1 cellular context compared by ENCODE assay signal in genomic region chr7:157009778-157010587, GRCh38.
TF ChIP-seq lines count a peak whose summit lies in the region.

No MANE protein-coding gene starts in this region.

TF ChIP-seq in HEK293, 187 proteins besides CTCF, POLR2A, EP300 and RAD21 (continued from another document):
- TF ChIP-seq ZNF37A (tag by site-specific recombination; IDR thresholded peaks at IDR 0.05), result no peak
